In the genomic region with DNA sequence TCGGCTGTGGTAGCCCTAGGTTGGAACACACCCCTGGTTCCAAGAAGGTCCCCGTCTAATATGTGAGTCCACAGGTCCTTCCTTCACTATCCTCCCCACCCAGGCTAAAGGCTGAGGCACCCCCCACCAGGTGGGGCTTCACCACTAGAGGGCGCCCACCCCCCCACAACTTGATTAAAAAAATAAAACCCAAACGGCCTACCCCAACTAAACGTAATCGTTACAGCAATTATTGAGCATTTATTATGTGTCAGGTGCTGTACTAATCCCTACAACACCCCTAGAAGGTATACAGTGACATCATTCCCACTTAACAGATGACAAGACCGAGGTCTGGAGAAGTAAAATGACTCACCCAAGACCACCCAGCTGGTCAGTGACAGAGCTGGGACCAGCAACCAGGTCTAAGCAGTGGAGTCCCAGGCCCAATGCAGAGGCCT, we compare ENCODE assay signal across 8 cellular contexts.
DNase-seq lines count a peak whose midpoint lies in the region; TF ChIP-seq lines count a peak whose summit lies in the region.

No MANE protein-coding gene starts in this region.

- H3K4me3 Mint-ChIP-seq in activated T-helper 2 cell treated with anti-CD3 and anti-CD28 coated beads, Interferon-gamma antibody, Interleukin-2, Interleukin-4, amounts not matched to agents 10 μg/mL and 5 μg/mL and 100 μg/mL, durations not matched to agents 14 hours and 24 hours and 36 hours (ENCODE audit: low read depth): no peak overlapping the region

- H3K9me3 Mint-ChIP-seq in activated T-helper 2 cell treated with anti-CD3 and anti-CD28 coated beads, Interferon-gamma antibody, Interleukin-2, Interleukin-4, amounts not matched to agents 10 μg/mL and 5 μg/mL and 100 μg/mL, durations not matched to agents 14 hours and 24 hours and 36 hours: no peaks in the 10 kb centered on the region

- no peaks in the 10 kb centered on the region for H3K36me3 Mint-ChIP-seq in activated T-helper 2 cell treated with anti-CD3 and anti-CD28 coated beads, Interferon-gamma antibody, Interleukin-2, Interleukin-4, amounts not matched to agents 10 μg/mL and 5 μg/mL and 100 μg/mL, durations not matched to agents 14 hours and 24 hours and 36 hours (ENCODE audit: low read depth)

- intact Hi-C loops in activated T-helper 2 cell treated with anti-CD3 and anti-CD28 coated beads, Interferon-gamma antibody, Interleukin-2, Interleukin-4, amounts not matched to agents 10 μg/mL and 5 μg/mL and 100 μg/mL, durations not matched to agents 14 hours and 24 hours and 36 hours (cut with micrococcal nuclease): loop anchor here (2.0 kb wide), 1 partner anchor 422 kb away; no protein-coding TSS in a partner anchor

- no peak overlapping the region for H3K4me3 ChIP-seq in NB4 (ENCODE audit: low read depth, low read length)

- no peak overlapping the region for H3K27ac Mint-ChIP-seq in activated T-helper 2 cell treated with anti-CD3 and anti-CD28 coated beads, Interferon-gamma antibody, Interleukin-2, Interleukin-4, amounts not matched to agents 10 μg/mL and 5 μg/mL and 100 μg/mL, durations not matched to agents 14 hours and 24 hours and 36 hours

- no peaks in the 10 kb centered on the region for H3K27me3 Mint-ChIP-seq in activated T-helper 2 cell treated with anti-CD3 and anti-CD28 coated beads, Interferon-gamma antibody, Interleukin-2, Interleukin-4, amounts not matched to agents 10 μg/mL and 5 μg/mL and 100 μg/mL, durations not matched to agents 14 hours and 24 hours and 36 hours (ENCODE audit: low read depth)

- no peaks in the 10 kb centered on the region for H3K4me1 Mint-ChIP-seq in activated T-helper 2 cell treated with anti-CD3 and anti-CD28 coated beads, Interferon-gamma antibody, Interleukin-2, Interleukin-4, amounts not matched to agents 10 μg/mL and 5 μg/mL and 100 μg/mL, durations not matched to agents 14 hours and 24 hours and 36 hours (ENCODE audit: low read depth)

- no peak for TF ChIP-seq POLR2A in NB4 (IDR thresholded peaks at IDR 0.05; ENCODE audit: extremely low read depth, insufficient read length)

- DNase-seq in GM03348 (ENCODE audit: low spot score) (peak; percentile 75), NB4 (ENCODE audit: low read depth) (peak; percentile 42), activated T-cell treated with anti-CD3 and anti-CD28 coated beads for 48 hours (ENCODE audit: low read depth) (peak; percentile 38), glomerular visceral epithelial cell (ENCODE audit: extremely low spot score) (peak; percentile 28), NCI-H510A treated with DMSO at 0.1 percent for 48 hours (lab: John Stamatoyannopoulos, UW) (no peak), NCI-H1417 treated with DMSO at 0.1 percent for 48 hours (lab: John Stamatoyannopoulos, UW) (no peak)
- peak; percentile 11 to 49 for DNase-seq in stimulated activated CD4-positive, alpha-beta T cell treated with anti-CD3 and anti-CD28 coated beads, Interleukin-1b, Interleukin-23, amount 100 ng/mL, for 1 hour (ENCODE audit: low read depth in 2 of 2)
- no peak for DNase-seq in activated T-helper 2 cell treated with anti-CD3 and anti-CD28 coated beads, Interferon-gamma antibody, Interleukin-2, Interleukin-4, amounts not matched to agents 10 μg/mL and 5 μg/mL and 100 μg/mL, durations not matched to agents 14 hours and 24 hours and 36 hours (ENCODE audit: low spot score)

- TF ChIP-seq CTCF in NB4 (IDR thresholded peaks at IDR 0.05; ENCODE audit: low read depth, low read length): peak; percentile 71

Comparison
In these comparisons a context has a peak if more than half of its experiments do, and no peak if none do; other contexts are left out.
1. DNase-seq: peak in GM03348 (single experiment), NB4 (single experiment), activated T-cell treated with anti-CD3 and anti-CD28 coated beads for 48 hours (single experiment), glomerular visceral epithelial cell (single experiment) and stimulated activated CD4-positive, alpha-beta T cell treated with anti-CD3 and anti-CD28 coated beads, Interleukin-1b, Interleukin-23, amount 100 ng/mL, for 1 hour (2 of 2); none in NCI-H510A treated with DMSO at 0.1 percent for 48 hours (single experiment), activated T-helper 2 cell treated with anti-CD3 and anti-CD28 coated beads, Interferon-gamma antibody, Interleukin-2, Interleukin-4, amounts not matched to agents 10 μg/mL and 5 μg/mL and 100 μg/mL, durations not matched to agents 14 hours and 24 hours and 36 hours (single experiment) and NCI-H1417 treated with DMSO at 0.1 percent for 48 hours (single experiment).